Comparison of ENCODE assay signal across 13 cellular contexts in the genomic region with DNA sequence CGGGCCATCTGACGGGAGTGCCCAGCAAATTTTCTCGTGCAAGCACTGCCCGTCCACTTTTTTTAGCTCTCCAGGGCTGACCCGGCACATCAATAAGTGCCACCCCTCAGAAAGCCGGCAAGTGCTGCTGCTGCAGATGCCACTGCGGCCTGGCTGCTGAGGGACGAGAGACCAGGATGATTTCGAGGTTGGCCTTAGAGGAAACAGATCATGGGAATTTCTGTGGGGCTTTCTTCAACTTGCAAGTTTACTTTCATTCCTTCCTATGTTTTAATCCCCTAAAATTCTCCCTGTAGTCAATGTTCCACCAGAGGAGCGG. TPM values are rescaled to one million over a fixed set of nuclear protein-coding genes. Genes with fewer than 3 reads are reported as not detected.
DNase-seq lines count a peak whose midpoint lies in the region; TF ChIP-seq lines count a peak whose summit lies in the region.
"Had no signal": no experiment of that assay in that cellular context is flagged by ENCODE, and none has a peak within 500 bp of the region (broad histone marks: within the 10 kb centered on the region; RNA-seq: fewer than 3 reads in every experiment).

No MANE protein-coding gene starts in this region.

- peak overlapping the region; percentile 50 for H3K4me3 ChIP-seq in iPS-18c (ENCODE audit: insufficient read depth, low read depth, low read length)
- no peak overlapping the region for H3K4me3 ChIP-seq in sigmoid colon

- TF ChIP-seq CTCF in VCaP (conservative IDR thresholded peaks at IDR 0.05) (no peak), progenitor cell of endocrine pancreas (IDR thresholded peaks at IDR 0.05; ENCODE audit: unreplicated experiment) (no peak), sigmoid colon (IDR thresholded peaks at IDR 0.05) (no peak)

- TF ChIP-seq EP300 in sigmoid colon (IDR thresholded peaks at IDR 0.05), result no peak

- peaks cover 0 to 6% (median 3%) of the 10 kb centered on the region in 4 donors for H3K36me3 ChIP-seq in sigmoid colon
- H3K36me3 ChIP-seq: brain microvascular endothelial cell had no signal

- H3K27me3 ChIP-seq in sigmoid colon, result peaks cover 28 to 54% (median 41%) of the 10 kb centered on the region in 3 donors

- H3K27ac Mint-ChIP-seq in progenitor cell of endocrine pancreas, result no peak overlapping the region

- intact Hi-C loops in sigmoid colon (cut with DNase I), result no loop called here

- peaks cover 57% of the 10 kb centered on the region for H3K27me3 Mint-ChIP-seq in progenitor cell of endocrine pancreas

- no peak for TF ChIP-seq POLR2A in sigmoid colon (IDR thresholded peaks at IDR 0.05)

- peaks cover 5% of the 10 kb centered on the region for H3K36me3 Mint-ChIP-seq in progenitor cell of endocrine pancreas (ENCODE audit: insufficient read depth)

- H3K27ac ChIP-seq in VCaP (peak overlapping the region; percentile 84; the same call in 1 of the 2 replicates), sigmoid colon (no peak overlapping the region)
- H3K27ac ChIP-seq: brain microvascular endothelial cell, tibial artery had no signal

- H3K9me3 Mint-ChIP-seq in progenitor cell of endocrine pancreas (ENCODE audit: low read depth), result no peaks in the 10 kb centered on the region

- no peaks in the 10 kb centered on the region for H3K9me3 ChIP-seq in iPS-18c (ENCODE audit: control insufficient read depth, insufficient read depth, low read length)
- no peaks in the 10 kb centered on the region for H3K9me3 ChIP-seq in sigmoid colon
- H3K9me3 ChIP-seq: tibial artery had no signal

- peak; percentile 61 for DNase-seq in NCI-H748 (lab: John Stamatoyannopoulos, UW; ENCODE audit: unreplicated experiment)
- DNase-seq in NCI-H748 treated with DMSO at 0.1 percent for 48 hours (lab: John Stamatoyannopoulos, UW), result no peak
- no peak for DNase-seq in progenitor cell of endocrine pancreas (ENCODE audit: low spot score, unreplicated experiment)
- DNase-seq in NCI-H1436 treated with DMSO at 0.1 percent for 48 hours (lab: John Stamatoyannopoulos, UW), result no peak
- no peak for DNase-seq in sigmoid colon
- no peak for DNase-seq in LoVo (ENCODE audit: low spot score)
- DNase-seq: NCI-H446 treated with DMSO at 0.1 percent for 48 hours had no signal

- H3K4me1 Mint-ChIP-seq in progenitor cell of endocrine pancreas (ENCODE audit: low read depth), result peaks cover 3% of the 10 kb centered on the region

- 29 to 31% methylated on average over 10 of the region's 10 CpGs for WGBS in sigmoid colon, 2 donors

- peaks cover 0 to 30% (median 27%) of the 10 kb centered on the region in 4 donors for H3K4me1 ChIP-seq in sigmoid colon

- H3K4me3 Mint-ChIP-seq in progenitor cell of endocrine pancreas (ENCODE audit: low read depth), result peak overlapping the region; percentile 64

RNA-seq across cellular contexts. Expression of gene INSM2, which starts 1.8 kb away (rescaled TPM):
- 0.10 TPM in 1 of 2 replicates, not detected in the other for total RNA-seq in progenitor cell of endocrine pancreas
- not detected for total RNA-seq in sigmoid colon
- under 1 TPM in 1 of 3 donors, not detected in 2; 0.03 TPM for polyA plus RNA-seq in sigmoid colon
- total RNA-seq: posterior vena cava had no signal
- polyA plus RNA-seq: liver had no signal
